Comparison of ENCODE assay signal across 9 cellular contexts in the genomic region with DNA sequence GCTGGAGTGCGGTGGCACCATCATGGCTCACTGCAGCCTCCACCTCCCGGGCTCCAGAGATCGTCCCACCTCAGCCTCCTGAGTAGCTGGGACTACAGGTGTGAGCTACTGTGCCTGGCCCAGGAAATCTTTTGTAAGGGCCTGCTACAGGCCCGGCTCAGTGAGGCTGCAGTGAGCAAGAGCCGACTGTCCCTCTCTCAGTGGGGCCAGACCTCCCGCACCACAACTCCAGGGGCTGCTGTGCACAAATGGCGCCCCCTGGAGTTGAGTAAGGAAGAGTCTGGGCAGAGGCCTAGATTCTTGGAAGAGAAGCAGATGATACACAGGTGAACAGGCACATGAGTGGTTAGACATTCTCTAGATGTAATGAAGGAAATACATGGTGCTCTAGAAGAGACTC. TPM values are rescaled to one million over a fixed set of nuclear protein-coding genes. Genes with fewer than 3 reads are reported as not detected.
DNase-seq lines count a peak whose midpoint lies in the region; TF ChIP-seq lines count a peak whose summit lies in the region.
"Had no signal": no experiment of that assay in that cellular context is flagged by ENCODE, and none has a peak within 500 bp of the region (broad histone marks: within the 10 kb centered on the region; RNA-seq: fewer than 3 reads in every experiment).

No MANE protein-coding gene starts in this region.

- H3K36me3 Mint-ChIP-seq in mesothelial cell of epicardium, result peaks cover 7% of the 10 kb centered on the region
- peaks cover 2% of the 10 kb centered on the region for H3K36me3 Mint-ChIP-seq in activated CD4-positive, alpha-beta memory T cell treated with anti-CD3 and anti-CD28 coated beads for 36 hours

- peak; percentile 5 for DNase-seq in DMS79 treated with DMSO at 0.1 percent for 48 hours (lab: John Stamatoyannopoulos, UW)
- DNase-seq in DMS79 (lab: John Stamatoyannopoulos, UW), result no peak
- DNase-seq in NCI-H82 (lab: John Stamatoyannopoulos, UW), result peak; percentile 38
- DNase-seq in erythroblast (lab: John Stamatoyannopoulos, UW), result peak; percentile 50 to 54
- DNase-seq in prostate gland (ENCODE audit: low spot score), result no peak
- no peak for DNase-seq in mesothelial cell of epicardium (ENCODE audit: low spot score in 2 of 2, unreplicated experiment in 2 of 2)
- no peak for DNase-seq in HPDE6-E6E7 (ENCODE audit: extremely low spot score)
- no peak for DNase-seq in activated CD4-positive, alpha-beta memory T cell treated with anti-CD3 and anti-CD28 coated beads for 36 hours

- no peak overlapping the region for H3K27ac Mint-ChIP-seq in mesothelial cell of epicardium
- H3K27ac Mint-ChIP-seq in activated CD4-positive, alpha-beta memory T cell treated with anti-CD3 and anti-CD28 coated beads for 36 hours, result no peak overlapping the region

- 34% methylated on average over 7 of the region's 7 CpGs for WGBS in prostate gland

- peak overlapping the region in 1 of 2 donors; percentile 29 for H3K27ac ChIP-seq in prostate gland

- no peaks in the 10 kb centered on the region for H3K27me3 ChIP-seq in prostate gland (replicated peaks; ENCODE audit: insufficient read depth)
- H3K27me3 ChIP-seq: BLaER1 treated with 17β-estradiol and CSF1 and Interleukin-3, amounts not matched to agents 10 nM and 100 nM had no signal

- intact Hi-C loops in prostate gland (cut with DNase I), result no loop called here
- intact Hi-C loops in activated CD4-positive, alpha-beta memory T cell treated with anti-CD3 and anti-CD28 coated beads for 36 hours (cut with micrococcal nuclease), result no loop called here

- H3K36me3 ChIP-seq in prostate gland, result no peaks in the 10 kb centered on the region

- no peak overlapping the region for H3K4me3 Mint-ChIP-seq in mesothelial cell of epicardium
- no peak overlapping the region for H3K4me3 Mint-ChIP-seq in activated CD4-positive, alpha-beta memory T cell treated with anti-CD3 and anti-CD28 coated beads for 36 hours

- H3K4me1 Mint-ChIP-seq in mesothelial cell of epicardium, result peaks cover 17% of the 10 kb centered on the region
- H3K4me1 Mint-ChIP-seq in activated CD4-positive, alpha-beta memory T cell treated with anti-CD3 and anti-CD28 coated beads for 36 hours (ENCODE audit: low read depth), result no peaks in the 10 kb centered on the region

- TF ChIP-seq POLR2A in erythroblast (IDR thresholded peaks at IDR 0.05; ENCODE audit: low read length), result no peak
- TF ChIP-seq POLR2A in prostate gland (IDR thresholded peaks at IDR 0.05), result no peak

- no peaks in the 10 kb centered on the region for H3K9me3 ChIP-seq in prostate gland

- CTCF ChIA-PET in activated CD4-positive, alpha-beta memory T cell treated with anti-CD3 and anti-CD28 coated beads for 36 hours (lab: Charles Lee), result interaction anchor here (1.6 kb wide), 3 partner anchors 9 to 74 kb away, joined by 4 to 6 read pairs (median 5); no protein-coding TSS in a partner anchor

- H3K4me3 ChIP-seq in prostate gland, result no peak overlapping the region
- H3K4me3 ChIP-seq: BLaER1 treated with 17β-estradiol and CSF1 and Interleukin-3, amounts not matched to agents 10 nM and 100 nM had no signal

- POLR2A ChIA-PET in activated CD4-positive, alpha-beta memory T cell treated with anti-CD3 and anti-CD28 coated beads for 36 hours (lab: Charles Lee), result no interaction called here

- H3K9me3 Mint-ChIP-seq in mesothelial cell of epicardium, result no peaks in the 10 kb centered on the region
- H3K9me3 Mint-ChIP-seq in activated CD4-positive, alpha-beta memory T cell treated with anti-CD3 and anti-CD28 coated beads for 36 hours, result no peaks in the 10 kb centered on the region

- H3K27me3 Mint-ChIP-seq in mesothelial cell of epicardium (ENCODE audit: low read depth), result no peaks in the 10 kb centered on the region
- H3K27me3 Mint-ChIP-seq in activated CD4-positive, alpha-beta memory T cell treated with anti-CD3 and anti-CD28 coated beads for 36 hours, result no peaks in the 10 kb centered on the region

- H3K4me1 ChIP-seq in prostate gland (replicated peaks), result no peaks in the 10 kb centered on the region

- TF ChIP-seq CTCF in prostate gland (IDR thresholded peaks at IDR 0.05) (peak in 3 of 4 experiments; percentile 33 to 54 (median 50)), mesothelial cell of epicardium (IDR thresholded peaks at IDR 0.05; ENCODE audit: unreplicated experiment) (no peak)

RNA-seq across cellular contexts. Expression of a gene that starts 7.0 kb away (rescaled TPM):
- 10 to 100 TPM; 10.2 to 54.7 TPM for total RNA-seq in prostate gland
- 2.5 to 3.0 TPM (median 2.6 TPM) in 3 replicates for total RNA-seq in mesothelial cell of epicardium
- 1 to 10 TPM in 1 of 2 experiments, under 1 TPM in 1; 0.83 to 1.2 TPM for total RNA-seq in activated CD4-positive, alpha-beta memory T cell treated with anti-CD3 and anti-CD28 coated beads for 36 hours

RNA-seq across cellular contexts. Expression of a gene that starts 41.2 kb away (rescaled TPM):
- 10 to 100 TPM; 32.4 to 41.5 TPM for total RNA-seq in prostate gland
- total RNA-seq in mesothelial cell of epicardium, result 52.2 to 59.6 TPM (median 53.2 TPM) in 3 replicates
- total RNA-seq in activated CD4-positive, alpha-beta memory T cell treated with anti-CD3 and anti-CD28 coated beads for 36 hours, result 100 to 1,000 TPM; 102 to 108 TPM

RNA-seq across cellular contexts. Expression of a gene that starts 53.9 kb away (rescaled TPM):
- 10 to 100 TPM; 46.4 to 62.6 TPM for total RNA-seq in prostate gland
- 86.9 to 89.3 TPM (median 87.2 TPM) in 3 replicates for total RNA-seq in mesothelial cell of epicardium
- 10 to 100 TPM; 64.6 to 75.3 TPM for total RNA-seq in activated CD4-positive, alpha-beta memory T cell treated with anti-CD3 and anti-CD28 coated beads for 36 hours

Comparison
In these comparisons a context has a peak if more than half of its experiments do, and no peak if none do; other contexts are left out.
1. DNase-seq: peak in DMS79 treated with DMSO at 0.1 percent for 48 hours (single experiment), NCI-H82 (single experiment) and erythroblast (2 of 2); none in DMS79 (single experiment), prostate gland (single experiment), mesothelial cell of epicardium (0 of 2), HPDE6-E6E7 (single experiment) and activated CD4-positive, alpha-beta memory T cell treated with anti-CD3 and anti-CD28 coated beads for 36 hours (single experiment).